ENCODE assay signal across 1 cellular context in the genomic region with DNA sequence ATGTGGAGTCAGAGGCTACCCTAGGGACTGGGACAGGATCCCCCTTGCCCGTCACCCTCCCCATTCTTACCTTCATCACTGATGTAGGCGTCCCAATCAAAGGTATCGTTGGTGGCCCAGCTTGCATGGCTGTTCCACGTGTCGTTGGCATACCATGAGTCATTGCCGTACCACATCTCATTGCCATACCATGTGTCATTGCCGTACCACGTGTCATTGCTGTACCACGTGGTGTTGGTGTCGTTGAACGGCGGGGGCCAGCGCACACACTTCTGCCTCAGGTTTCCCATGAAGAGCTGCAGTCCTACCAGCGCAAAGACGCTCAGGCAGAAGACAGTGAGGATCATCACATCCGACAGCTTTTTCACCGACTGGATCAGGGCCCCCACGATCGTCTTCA.
A peak's percentile ranks its signal among the peaks of the same experiment; 100 is the strongest.
TF ChIP-seq lines count a peak whose summit lies in the region.

No MANE protein-coding gene starts in this region.

TF ChIP-seq in IMR-90, 13 proteins besides CTCF, POLR2A, EP300 and RAD21:
- TF ChIP-seq, protein P1, sequence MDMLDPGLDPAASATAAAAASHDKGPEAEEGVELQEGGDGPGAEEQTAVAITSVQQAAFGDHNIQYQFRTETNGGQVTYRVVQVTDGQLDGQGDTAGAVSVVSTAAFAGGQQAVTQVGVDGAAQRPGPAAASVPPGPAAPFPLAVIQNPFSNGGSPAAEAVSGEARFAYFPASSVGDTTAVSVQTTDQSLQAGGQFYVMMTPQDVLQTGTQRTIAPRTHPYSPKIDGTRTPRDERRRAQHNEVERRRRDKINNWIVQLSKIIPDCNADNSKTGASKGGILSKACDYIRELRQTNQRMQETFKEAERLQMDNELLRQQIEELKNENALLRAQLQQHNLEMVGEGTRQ (IDR thresholded peaks at IDR 0.05; ENCODE audit: low read depth, low read length): peak; percentile 51; the same call in 1 of the 2 replicates
- TF ChIP-seq CHD1 (IDR thresholded peaks at IDR 0.05; ENCODE audit: low read depth, low read length): no peak
TF ChIP-seq in IMR-90: peak in this region for 1.
